Comparison of ENCODE assay signal across 10 cellular contexts in genomic region chr19:19537321-19538048, GRCh38. TPM values are rescaled to one million over a fixed set of nuclear protein-coding genes. Genes with fewer than 3 reads are reported as not detected.
DNase-seq lines count a peak whose midpoint lies in the region; ATAC-seq and TF ChIP-seq lines count a peak whose summit lies in the region.
"Had no signal": no experiment of that assay in that cellular context is flagged by ENCODE, and none has a peak within 500 bp of the region (broad histone marks: within the 10 kb centered on the region; RNA-seq: fewer than 3 reads in every experiment).

No MANE protein-coding gene starts in this region.

- 44 to 58% methylated on average over 47 to 56 of the region's 56 CpGs for WGBS in GM23248 (ENCODE audit: low coverage in 1 of 2, low lambda C conversion rate in 2 of 2, missing lambda C conversion rate in 2 of 2), 2 experiments
- 30% methylated on average over 14 of the region's 56 CpGs for WGBS in mammary epithelial cell (ENCODE audit: low coverage, missing lambda C conversion rate)
- 19 to 61% methylated on average over 6 to 49 of the region's 56 CpGs for WGBS in transverse colon (ENCODE audit: low coverage in 1 of 2), 2 donors

- H3K36me3 ChIP-seq in GM23248 (ENCODE audit: low read depth): no peaks in the 10 kb centered on the region
- H3K36me3 ChIP-seq in mammary epithelial cell (ENCODE audit: insufficient read depth, low read length): no peaks in the 10 kb centered on the region
- H3K36me3 ChIP-seq in transverse colon: no peaks in the 10 kb centered on the region
- no peaks in the 10 kb centered on the region for H3K36me3 ChIP-seq in BE2C

- no peak overlapping the region for H3K27ac ChIP-seq in GM23248
- no peak overlapping the region for H3K27ac ChIP-seq in mammary epithelial cell (ENCODE audit: insufficient read depth, low read depth, low read length)
- H3K27ac ChIP-seq in transverse colon: no peak overlapping the region

- peaks cover 13 to 42% of the 10 kb centered on the region in 2 donors for H3K4me1 Mint-ChIP-seq in natural killer cell

- dilution Hi-C loops in mammary epithelial cell (cut with HindIII; ENCODE audit: low sequenced_read_pairs): no loop called here

- H3K4me3 Mint-ChIP-seq in natural killer cell: peak overlapping the region; percentile 84

- DNase-seq in CD1c-positive myeloid dendritic cell (ENCODE audit: extremely low spot score) (peak; percentile 3), GM23248 (peak; percentile 62), mammary epithelial cell (no peak), natural killer cell (no peak), transverse colon (no peak), BE2C (no peak)
- DNase-seq: T1000 had no signal

- in situ Hi-C loops in GM23248 (cut with MboI): loop anchor here (5.0 to 25.0 kb wide), 3 partner anchors 105 to 700 kb away; partner anchors contain the start of gene GMIP
- in situ Hi-C loops in mammary epithelial cell (cut with MboI; ENCODE audit: low sequenced_read_pairs in 2 of 2): loop anchor here (5.0 to 10.0 kb wide), 2 partner anchors 105 to 417 kb away; partner anchors contain the start of gene GMIP (in 2 of the 2)
- in situ Hi-C loops in transverse colon (cut with MboI; ENCODE audit: low pct_ligation_motif_present in 1 of 4, low pct_unique_long_range_greater_than_20kb in 1 of 4, low sequenced_read_pairs in 3 of 4): loop anchor here (10.0 to 25.0 kb wide), 4 partner anchors 100 to 750 kb away; partner anchors contain the start of genes GMIP (in 3 of the 4) and LPAR2 (in 1 of the 4)

- BruUV-seq in mammary epithelial cell (replicated peaks; lab: Mats Ljungman, UMichigan): no TSS peak

- H2AFZ ChIP-seq in GM23248: no peak overlapping the region
- H2AFZ ChIP-seq in mammary epithelial cell (ENCODE audit: low read depth, low read length): no peak overlapping the region

- CTCF ChIA-PET in mammary epithelial cell (lab: Charles Lee; ENCODE audit: low non-redundant PET): no interaction called here

- H3K79me2 ChIP-seq in GM23248 (ENCODE audit: insufficient read depth) (no peaks in the 10 kb centered on the region), mammary epithelial cell (ENCODE audit: insufficient read depth, low read length) (no peaks in the 10 kb centered on the region)

- TF ChIP-seq CTCF in mammary epithelial cell (conservative IDR thresholded peaks at IDR 0.05 in 1 of 2, IDR thresholded peaks at IDR 0.05 in 1 of 2; ENCODE audit: extremely low read depth in 1 of 2, insufficient read depth in 1 of 2, low read depth in 1 of 2, low read length in 2 of 2) (no peak), natural killer cell (IDR thresholded peaks at IDR 0.05) (no peak), transverse colon (IDR thresholded peaks at IDR 0.05) (no peak), BE2C (IDR thresholded peaks at IDR 0.05; ENCODE audit: low read depth, low read length) (no peak)

- H4K20me1 ChIP-seq in GM23248 (ENCODE audit: insufficient read depth): no peaks in the 10 kb centered on the region
- H4K20me1 ChIP-seq in mammary epithelial cell (ENCODE audit: insufficient read depth, low read length): peaks cover 4% of the 10 kb centered on the region

- H3K9me3 Mint-ChIP-seq in natural killer cell: no peaks in the 10 kb centered on the region

- H3K9ac ChIP-seq in GM23248 (no peak overlapping the region), mammary epithelial cell (ENCODE audit: insufficient read depth, low read length) (no peak overlapping the region)

- peak overlapping the region; percentile 51 for H3K4me2 ChIP-seq in GM23248 (ENCODE audit: unreplicated experiment)
- H3K4me2 ChIP-seq in mammary epithelial cell (ENCODE audit: insufficient read depth, low read depth, low read length): peak overlapping the region; percentile 85

- H3K9me2 ChIP-seq in GM23248 (ENCODE audit: insufficient read depth): no peaks in the 10 kb centered on the region

- peak overlapping the region; percentile 50 for H3K4me3 ChIP-seq in GM23248
- H3K4me3 ChIP-seq in mammary epithelial cell (replicated peaks in 1 of 3; ENCODE audit: insufficient read depth in 1 of 3, low read depth in 2 of 3, low read length in 3 of 3): no peak overlapping the region
- peak overlapping the region in 2 of 4 donors; percentile 11 to 26 for H3K4me3 ChIP-seq in transverse colon
- H3K4me3 ChIP-seq in BE2C (ENCODE audit: low read depth, low read length): no peak overlapping the region; the same call in 1 of the 2 replicates

- intact Hi-C loops in mammary epithelial cell (cut with micrococcal nuclease): no loop called here
- intact Hi-C loops in natural killer cell (cut with micrococcal nuclease): no loop called here
- intact Hi-C loops in transverse colon (cut with DNase I; ENCODE audit: low total_unique reads): loop anchor here (10.0 kb wide), 1 partner anchor 417 kb away; no protein-coding TSS in a partner anchor

- no peak for TF ChIP-seq EP300 in transverse colon (IDR thresholded peaks at IDR 0.05; ENCODE audit: low read depth)

- TF ChIP-seq POLR2A in transverse colon (IDR thresholded peaks at IDR 0.05): no peak

- H3K9me3 ChIP-seq in GM23248 (ENCODE audit: low read depth) (no peaks in the 10 kb centered on the region), mammary epithelial cell (replicated peaks; ENCODE audit: insufficient read depth, low read length) (no peaks in the 10 kb centered on the region), transverse colon (no peaks in the 10 kb centered on the region), BE2C (peaks cover 3% of the 10 kb centered on the region)

- H3K27ac Mint-ChIP-seq in natural killer cell: peak overlapping the region; percentile 45 to 53

- H3F3A ChIP-seq in GM23248 (ENCODE audit: insufficient read depth): no peaks in the 10 kb centered on the region

- H3K4me1 ChIP-seq in GM23248 (ENCODE audit: insufficient read depth) (no peaks in the 10 kb centered on the region), mammary epithelial cell (ENCODE audit: insufficient read depth, low read length) (peaks cover 7% of the 10 kb centered on the region), transverse colon (peaks cover 16 to 36% (median 28%) of the 10 kb centered on the region in 4 donors), BE2C (no peaks in the 10 kb centered on the region)

- no peaks in the 10 kb centered on the region for H3K36me3 Mint-ChIP-seq in natural killer cell

- H3K27me3 ChIP-seq in GM23248 (replicated peaks; ENCODE audit: insufficient read depth): no peaks in the 10 kb centered on the region
- H3K27me3 ChIP-seq in mammary epithelial cell (ENCODE audit: insufficient read depth, low read length): peaks cover 4% of the 10 kb centered on the region
- H3K27me3 ChIP-seq in transverse colon: peaks cover 60% of the 10 kb centered on the region
- H3K27me3 ChIP-seq in BE2C: peaks cover 14% of the 10 kb centered on the region

- ATAC-seq in natural killer cell (peak in 1 of 3 donors; percentile 41), HG03521 (IDR thresholded peaks at IDR 0.05; ENCODE audit: unreplicated experiment) (no peak), GM18861 (IDR thresholded peaks at IDR 0.05; ENCODE audit: unreplicated experiment) (no peak)

- peaks cover 0 to 13% of the 10 kb centered on the region in 2 donors for H3K27me3 Mint-ChIP-seq in natural killer cell (ENCODE audit: low read depth in 2 of 2)

RNA-seq across cellular contexts. Expression of gene CILP2, which starts 0.6 kb away (rescaled TPM):
- total RNA-seq in GM23248 (2014; rRNA removed; shearing (Covaris generic)): 0.11 and 0.25 TPM in 2 replicates
- polyA plus RNA-seq in GM23248 (2016; fragmentation: Nextera tagmentation; extraction: Ambion mirVana): 0.48 and 0.62 TPM in 2 replicates
- 1 to 10 TPM in 1 of 2 donors, under 1 TPM in 1; 0.67 to 1.1 TPM for total RNA-seq in mammary epithelial cell
- polyA plus RNA-seq in mammary epithelial cell: 0.12 TPM
- polyA minus RNA-seq in mammary epithelial cell: 0.36 TPM
- total RNA-seq in natural killer cell: under 1 TPM; 0.05 to 0.20 (median 0.11) TPM
- under 1 TPM in 1 of 4 donors, not detected in 3; 0.48 TPM for total RNA-seq in transverse colon
- polyA plus RNA-seq in BE2C (2012; ENCODE audit: insufficient read depth, insufficient read length, low read depth): not detected
- total RNA-seq: kidney epithelial cell had no signal

RNA-seq across cellular contexts. Expression of gene YJEFN3, which starts 8.8 kb away (rescaled TPM):
- 0.25 TPM in 1 of 2 replicates, not detected in the other for total RNA-seq in GM23248 (2014; rRNA removed; shearing (Covaris generic))
- polyA plus RNA-seq in GM23248 (2016; fragmentation: Nextera tagmentation; extraction: Ambion mirVana) (1.3 and 2.4 TPM in 2 replicates), mammary epithelial cell (0.68 TPM)
- total RNA-seq in mammary epithelial cell (1 to 10 TPM in 1 of 2 donors, under 1 TPM in 1; 0.17 to 4.1 TPM), natural killer cell (1 to 10 TPM; 4.0 to 6.0 (median 4.3) TPM), transverse colon (1 to 10 TPM; 3.5 to 6.0 (median 4.0) TPM)
- polyA minus RNA-seq in mammary epithelial cell: 0.16 TPM
- polyA plus RNA-seq in BE2C (2012; ENCODE audit: insufficient read depth, insufficient read length, low read depth): 2.4 TPM

RNA-seq across cellular contexts. Expression of gene NDUFA13, which starts 21.5 kb away (rescaled TPM):
- total RNA-seq in GM23248 (2014; rRNA removed; shearing (Covaris generic)): 18.3 and 92.4 TPM in 2 replicates
- polyA plus RNA-seq in GM23248 (2016; fragmentation: Nextera tagmentation; extraction: Ambion mirVana): 466 and 474 TPM in 2 replicates
- total RNA-seq in mammary epithelial cell: 100 to 1,000 TPM; 136 to 221 TPM
- polyA plus RNA-seq in mammary epithelial cell: 444 TPM
- polyA minus RNA-seq in mammary epithelial cell: 141 TPM
- total RNA-seq in natural killer cell: 100 to 1,000 TPM; 165 to 191 (median 188) TPM
- total RNA-seq in transverse colon: 100 to 1,000 TPM in 1 of 4 donors, 10 to 100 TPM in 3; 21.1 to 100 (median 76.0) TPM
- 1,465 TPM for polyA plus RNA-seq in BE2C (2012; ENCODE audit: insufficient read depth, insufficient read length, low read depth)

RNA-seq across cellular contexts. Expression of gene TSSK6, which starts 22.1 kb away (rescaled TPM):
- 0.25 and 2.3 TPM in 2 replicates for total RNA-seq in GM23248 (2014; rRNA removed; shearing (Covaris generic))
- polyA plus RNA-seq in GM23248 (2016; fragmentation: Nextera tagmentation; extraction: Ambion mirVana) (0.70 and 0.95 TPM in 2 replicates), mammary epithelial cell (0.88 TPM)
- total RNA-seq in mammary epithelial cell (1 to 10 TPM; 2.7 to 2.8 TPM), natural killer cell (1 to 10 TPM; 2.2 to 2.5 (median 2.3) TPM), transverse colon (10 to 100 TPM in 2 of 4 donors, 1 to 10 TPM in 2; 2.6 to 10.5 (median 6.8) TPM)
- not detected for polyA minus RNA-seq in mammary epithelial cell
- 1.5 TPM for polyA plus RNA-seq in BE2C (2012; ENCODE audit: insufficient read depth, insufficient read length, low read depth)

Comparison
In these comparisons a context has a peak if more than half of its experiments do, and no peak if none do; other contexts are left out.
1. DNase-seq: peak in CD1c-positive myeloid dendritic cell (single experiment) and GM23248 (single experiment); none in mammary epithelial cell (single experiment), natural killer cell (single experiment), transverse colon (single experiment) and BE2C (single experiment).